Comparison of ENCODE assay signal across 1 cellular context in the genomic region with DNA sequence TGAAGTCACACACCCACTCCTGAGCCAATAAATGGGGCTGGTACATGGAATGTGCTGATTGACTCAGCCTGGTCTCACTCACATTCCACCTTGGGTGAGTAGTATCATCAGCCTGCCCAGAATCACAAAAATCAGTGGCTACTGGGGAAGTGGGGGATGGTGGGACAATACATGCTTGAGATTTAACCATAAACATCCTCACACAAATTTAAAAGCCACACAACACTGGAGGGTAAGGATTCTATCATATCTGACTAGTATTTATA.
TF ChIP-seq lines count a peak whose summit lies in the region.

No MANE protein-coding gene starts in this region.

TF ChIP-seq in IMR-90, 13 proteins besides CTCF, POLR2A, EP300 and RAD21:
- TF ChIP-seq, protein P1, sequence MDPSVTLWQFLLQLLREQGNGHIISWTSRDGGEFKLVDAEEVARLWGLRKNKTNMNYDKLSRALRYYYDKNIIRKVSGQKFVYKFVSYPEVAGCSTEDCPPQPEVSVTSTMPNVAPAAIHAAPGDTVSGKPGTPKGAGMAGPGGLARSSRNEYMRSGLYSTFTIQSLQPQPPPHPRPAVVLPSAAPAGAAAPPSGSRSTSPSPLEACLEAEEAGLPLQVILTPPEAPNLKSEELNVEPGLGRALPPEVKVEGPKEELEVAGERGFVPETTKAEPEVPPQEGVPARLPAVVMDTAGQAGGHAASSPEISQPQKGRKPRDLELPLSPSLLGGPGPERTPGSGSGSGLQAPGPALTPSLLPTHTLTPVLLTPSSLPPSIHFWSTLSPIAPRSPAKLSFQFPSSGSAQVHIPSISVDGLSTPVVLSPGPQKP (IDR thresholded peaks at IDR 0.05; ENCODE audit: borderline replicate concordance, low read depth, low read length): no peak
- TF ChIP-seq NFE2L2 (IDR thresholded peaks at IDR 0.05; ENCODE audit: low read depth, low read length): no peak
- no peak for TF ChIP-seq CEBPB (IDR thresholded peaks at IDR 0.05; ENCODE audit: low read depth, low read length)
- TF ChIP-seq, protein P2, sequence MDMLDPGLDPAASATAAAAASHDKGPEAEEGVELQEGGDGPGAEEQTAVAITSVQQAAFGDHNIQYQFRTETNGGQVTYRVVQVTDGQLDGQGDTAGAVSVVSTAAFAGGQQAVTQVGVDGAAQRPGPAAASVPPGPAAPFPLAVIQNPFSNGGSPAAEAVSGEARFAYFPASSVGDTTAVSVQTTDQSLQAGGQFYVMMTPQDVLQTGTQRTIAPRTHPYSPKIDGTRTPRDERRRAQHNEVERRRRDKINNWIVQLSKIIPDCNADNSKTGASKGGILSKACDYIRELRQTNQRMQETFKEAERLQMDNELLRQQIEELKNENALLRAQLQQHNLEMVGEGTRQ (IDR thresholded peaks at IDR 0.05; ENCODE audit: low read depth, low read length): no peak
- no peak for TF ChIP-seq RFX5 (IDR thresholded peaks at IDR 0.05; ENCODE audit: low read depth, low read length)
- TF ChIP-seq MXI1 (IDR thresholded peaks at IDR 0.05; ENCODE audit: borderline replicate concordance, low read depth, low read length): no peak
- no peak for TF ChIP-seq FOS (IDR thresholded peaks at IDR 0.05; ENCODE audit: low read depth, low read length)
- no peak for TF ChIP-seq MAZ (IDR thresholded peaks at IDR 0.05; ENCODE audit: borderline replicate concordance, low read depth, low read length)
- TF ChIP-seq SMC3 (IDR thresholded peaks at IDR 0.05; ENCODE audit: low read depth, low read length): no peak
- no peak for TF ChIP-seq MAFK (IDR thresholded peaks at IDR 0.05; ENCODE audit: low read depth, low read length)
- no peak for TF ChIP-seq CHD1 (IDR thresholded peaks at IDR 0.05; ENCODE audit: low read depth, low read length)
